ENCODE assay signal across 28 cellular contexts in the genomic region with DNA sequence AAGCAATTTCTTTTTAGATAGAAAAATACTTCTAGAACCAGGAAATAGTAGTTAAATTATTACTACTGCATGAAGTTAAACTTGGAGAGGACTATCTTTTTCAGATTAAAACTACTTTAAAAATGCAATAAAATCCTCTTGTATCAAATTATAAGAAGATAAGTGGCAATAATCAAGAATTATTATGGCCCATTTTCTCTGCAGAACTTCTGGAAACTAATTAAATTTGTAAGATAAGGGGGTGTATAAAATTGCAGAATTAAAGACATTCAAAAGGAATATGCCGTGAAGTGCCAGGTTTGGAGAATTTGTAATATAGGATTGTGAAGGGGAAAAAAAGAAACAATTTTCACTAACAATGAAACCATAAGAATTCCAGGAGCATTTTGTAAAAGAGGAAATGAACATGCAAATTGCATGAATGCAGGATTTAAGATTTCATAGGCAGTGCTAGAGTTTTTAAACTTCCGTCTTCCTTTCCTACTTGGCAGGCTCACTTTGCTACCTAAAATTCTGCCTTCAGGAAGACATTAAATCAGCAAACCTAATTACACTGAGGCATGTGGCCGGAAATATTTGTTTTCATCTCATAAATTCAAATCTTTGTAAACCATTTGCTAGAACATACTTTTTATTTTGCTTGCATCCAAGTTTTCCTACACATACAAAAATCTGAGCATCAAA.
"Had no signal": no experiment of that assay in that cellular context is flagged by ENCODE, and none has a peak within 500 bp of the region (broad histone marks: within the 10 kb centered on the region; RNA-seq: fewer than 3 reads in every experiment).

No MANE protein-coding gene starts in this region.

- H3K27ac Mint-ChIP-seq: dendritic cell treated with granulocyte-macrophage colony-stimulating factor and Interleukin-4, amounts not matched to agents 40 ng/mL and 50 ng/mL, for 4 days; endodermal cell; immature natural killer cell; natural killer cell; neural progenitor cell; stimulated activated memory B cell treated with anti-CD40 and anti-IgM and Interleukin-4, amounts not matched to agents 10 μg/mL and 1 μg/mL and 100 μg/mL, for 72 hours; stimulated activated naive CD8-positive, alpha-beta T cell treated with anti-CD3 and anti-CD28 coated beads, Interleukin-15, Interleukin-2, amounts not matched to agents 100 ng/mL and 50 ng/mL, for 24 hours had no signal

- H3K27me3 ChIP-seq: esophagus muscularis mucosa, gastrocnemius medialis, heart right ventricle, neural progenitor cell, spleen, testis, tibial nerve, upper lobe of right lung, vagina had no signal

- H3K9me3 ChIP-seq: gastrocnemius medialis, prostate gland, testis, tibial nerve, upper lobe of right lung, vagina had no signal

- H3K4me1 Mint-ChIP-seq: endodermal cell; immature natural killer cell; natural killer cell; neural progenitor cell; stimulated activated memory B cell treated with anti-CD40 and anti-IgM and Interleukin-4, amounts not matched to agents 10 μg/mL and 1 μg/mL and 100 μg/mL, for 72 hours had no signal

- H3K4me1 ChIP-seq: neural progenitor cell, parathyroid adenoma, prostate gland, testis, upper lobe of right lung had no signal

- DNase-seq: cerebellar nuclear complex; effector CD4-positive, alpha-beta T cell; endodermal cell; gastrocnemius medialis; heart right ventricle; immature natural killer cell; mammary epithelial cell; natural killer cell; occipital lobe; retina; spleen; stimulated activated CD4-positive, alpha-beta T cell treated with anti-CD3 and anti-CD28 coated beads, Interleukin-15, amount 100 ng/mL, for 24 hours; stimulated activated CD4-positive, alpha-beta T cell treated with anti-CD3 and anti-CD28 coated beads, Interleukin-1b, Interleukin-23, amount 100 ng/mL, for 48 hours; stimulated activated CD4-positive, alpha-beta T cell treated with anti-CD3 and anti-CD28 coated beads, Interleukin-4, amount 100 ng/mL, for 24 hours; testis; upper lobe of right lung had no signal

- H3K27ac ChIP-seq: epithelial cell of prostate, neural progenitor cell, parathyroid adenoma, prostate gland, spleen, testis, upper lobe of right lung had no signal

- FAIRE-seq: colon, keratinocyte had no signal

- H3K4me3 Mint-ChIP-seq: dendritic cell treated with granulocyte-macrophage colony-stimulating factor and Interleukin-4, amounts not matched to agents 40 ng/mL and 50 ng/mL, for 4 days; endodermal cell; immature natural killer cell; natural killer cell; neural progenitor cell; stimulated activated memory B cell treated with anti-CD40 and anti-IgM and Interleukin-4, amounts not matched to agents 10 μg/mL and 1 μg/mL and 100 μg/mL, for 72 hours; stimulated activated naive CD8-positive, alpha-beta T cell treated with anti-CD3 and anti-CD28 coated beads, Interleukin-15, Interleukin-2, amounts not matched to agents 100 ng/mL and 50 ng/mL, for 24 hours had no signal

- H3K4me3 ChIP-seq: esophagus muscularis mucosa, gastrocnemius medialis, heart right ventricle, neural progenitor cell, prostate gland, spleen, testis, tibial nerve, upper lobe of right lung, vagina had no signal

- H3K9ac ChIP-seq: neural progenitor cell, parathyroid adenoma had no signal

- H3K36me3 ChIP-seq: esophagus muscularis mucosa, gastrocnemius medialis, heart right ventricle, neural progenitor cell, prostate gland, spleen, tibial nerve, upper lobe of right lung, vagina had no signal

- H3K27me3 Mint-ChIP-seq: dendritic cell treated with granulocyte-macrophage colony-stimulating factor and Interleukin-4, amounts not matched to agents 40 ng/mL and 50 ng/mL, for 4 days; stimulated activated memory B cell treated with anti-CD40 and anti-IgM and Interleukin-4, amounts not matched to agents 10 μg/mL and 1 μg/mL and 100 μg/mL, for 72 hours; stimulated activated naive CD8-positive, alpha-beta T cell treated with anti-CD3 and anti-CD28 coated beads, Interleukin-15, Interleukin-2, amounts not matched to agents 100 ng/mL and 50 ng/mL, for 24 hours had no signal

- H3K36me3 Mint-ChIP-seq: stimulated activated memory B cell treated with anti-CD40 and anti-IgM and Interleukin-4, amounts not matched to agents 10 μg/mL and 1 μg/mL and 100 μg/mL, for 72 hours had no signal
